Comparison of ENCODE assay signal across 1 cellular context in the genomic region with DNA sequence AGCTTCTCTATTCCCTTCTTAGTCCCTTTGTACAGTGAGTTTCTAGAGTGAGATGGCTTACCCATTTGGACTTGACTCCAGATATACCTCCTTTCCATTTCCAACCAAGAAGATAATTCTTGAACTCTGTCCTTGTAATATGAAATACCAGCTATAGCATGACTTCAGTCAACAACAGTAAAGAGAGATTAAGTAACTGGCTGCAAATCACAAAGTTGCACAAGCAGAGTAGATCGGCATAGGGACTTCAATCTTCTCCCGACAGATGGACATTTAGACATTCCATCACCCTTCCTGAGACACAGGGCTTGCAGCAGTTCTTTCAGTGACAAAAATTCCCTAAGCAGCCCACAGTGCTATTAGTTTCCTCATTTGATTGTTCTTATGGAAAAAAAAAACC.
TF ChIP-seq lines count a peak whose summit lies in the region.

No MANE protein-coding gene starts in this region.

TF ChIP-seq in HepG2, 621 proteins besides CTCF, POLR2A, EP300 and RAD21 (continued from another document):
- TF ChIP-seq, protein P1, sequence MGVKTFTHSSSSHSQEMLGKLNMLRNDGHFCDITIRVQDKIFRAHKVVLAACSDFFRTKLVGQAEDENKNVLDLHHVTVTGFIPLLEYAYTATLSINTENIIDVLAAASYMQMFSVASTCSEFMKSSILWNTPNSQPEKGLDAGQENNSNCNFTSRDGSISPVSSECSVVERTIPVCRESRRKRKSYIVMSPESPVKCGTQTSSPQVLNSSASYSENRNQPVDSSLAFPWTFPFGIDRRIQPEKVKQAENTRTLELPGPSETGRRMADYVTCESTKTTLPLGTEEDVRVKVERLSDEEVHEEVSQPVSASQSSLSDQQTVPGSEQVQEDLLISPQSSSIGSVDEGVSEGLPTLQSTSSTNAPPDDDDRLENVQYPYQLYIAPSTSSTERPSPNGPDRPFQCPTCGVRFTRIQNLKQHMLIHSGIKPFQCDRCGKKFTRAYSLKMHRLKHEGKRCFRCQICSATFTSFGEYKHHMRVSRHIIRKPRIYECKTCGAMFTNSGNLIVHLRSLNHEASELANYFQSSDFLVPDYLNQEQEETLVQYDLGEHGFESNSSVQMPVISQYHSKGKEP (CRISPR knock-in tag; IDR thresholded peaks at IDR 0.05): no peak
- TF ChIP-seq HMGA1 (CRISPR knock-in tag; conservative IDR thresholded peaks at IDR 0.05) (no peak), MED13 (CRISPR knock-in tag; IDR thresholded peaks at IDR 0.05) (no peak), NFIC (IDR thresholded peaks at IDR 0.05; ENCODE audit: low read length) (no peak), ZNF382 (CRISPR knock-in tag; IDR thresholded peaks at IDR 0.05; ENCODE audit: borderline replicate concordance) (no peak), NFE2 (CRISPR knock-in tag; IDR thresholded peaks at IDR 0.05) (no peak), HNF4G (IDR thresholded peaks at IDR 0.05; ENCODE audit: borderline replicate concordance, low read depth, low read length) (no peak), HNF4G (CRISPR knock-in tag; IDR thresholded peaks at IDR 0.05; ENCODE audit: borderline replicate concordance, low read depth) (no peak), SAP130 (CRISPR knock-in tag; IDR thresholded peaks at IDR 0.05; ENCODE audit: low read depth) (0 out of 2 replicates have a peak, but pooled peaks have one; percentile 16), DNMT3B (CRISPR knock-in tag; conservative IDR thresholded peaks at IDR 0.05) (no peak), TMF1 (CRISPR knock-in tag; IDR thresholded peaks at IDR 0.05; ENCODE audit: low read depth) (no peak), FOXC1 (CRISPR knock-in tag; IDR thresholded peaks at IDR 0.05; ENCODE audit: borderline replicate concordance) (no peak), ZNF3 (CRISPR knock-in tag; IDR thresholded peaks at IDR 0.05) (peak; percentile 46; the same call in 1 of the 2 replicates), CEBPB (IDR thresholded peaks at IDR 0.05; ENCODE audit: borderline replicate concordance, low read depth, low read length) (peak; percentile 60; the same call in 1 of the 2 replicates), ZNF136 (CRISPR knock-in tag; IDR thresholded peaks at IDR 0.05; ENCODE audit: low read depth) (no peak), NR2C2 (CRISPR knock-in tag; IDR thresholded peaks at IDR 0.05; ENCODE audit: borderline replicate concordance) (no peak), ZNF337 (CRISPR knock-in tag; IDR thresholded peaks at IDR 0.05; ENCODE audit: borderline replicate concordance, low read depth) (no peak), PHF20 (CRISPR knock-in tag; IDR thresholded peaks at IDR 0.05) (no peak), PAX8 (CRISPR knock-in tag; IDR thresholded peaks at IDR 0.05; ENCODE audit: borderline replicate concordance) (no peak), RXRB (CRISPR knock-in tag; IDR thresholded peaks at IDR 0.05; ENCODE audit: borderline replicate concordance) (no peak), SAFB2 (CRISPR knock-in tag; IDR thresholded peaks at IDR 0.05; ENCODE audit: borderline replicate concordance, low read depth) (no peak), KLF15 (CRISPR knock-in tag; IDR thresholded peaks at IDR 0.05; ENCODE audit: borderline replicate concordance) (no peak), FOXA1 (IDR thresholded peaks at IDR 0.05) (no peak), FOXA1 (CRISPR knock-in tag; IDR thresholded peaks at IDR 0.05) (peak; percentile 76), ZNF614 (CRISPR knock-in tag; IDR thresholded peaks at IDR 0.05; ENCODE audit: borderline replicate concordance) (no peak), ELF1 (CRISPR knock-in tag; IDR thresholded peaks at IDR 0.05) (no peak), THAP11 (CRISPR knock-in tag; IDR thresholded peaks at IDR 0.05) (no peak), SIN3B (IDR thresholded peaks at IDR 0.05; ENCODE audit: low read length) (no peak), CREB1 (IDR thresholded peaks at IDR 0.05) (no peak), CREB1 (CRISPR knock-in tag; IDR thresholded peaks at IDR 0.05) (0 out of 2 replicates have a peak, but pooled peaks have one; percentile 8), RXRA (CRISPR knock-in tag; IDR thresholded peaks at IDR 0.05) (no peak), ARID2 (CRISPR knock-in tag; IDR thresholded peaks at IDR 0.05; ENCODE audit: borderline replicate concordance) (no peak), ZNF335 (CRISPR knock-in tag; IDR thresholded peaks at IDR 0.05) (no peak), TBX2 (CRISPR knock-in tag; IDR thresholded peaks at IDR 0.05; ENCODE audit: borderline replicate concordance) (no peak), EHMT2 (IDR thresholded peaks at IDR 0.05; ENCODE audit: borderline replicate concordance, low read depth, low read length) (no peak)
- TF ChIP-seq, protein P2, sequence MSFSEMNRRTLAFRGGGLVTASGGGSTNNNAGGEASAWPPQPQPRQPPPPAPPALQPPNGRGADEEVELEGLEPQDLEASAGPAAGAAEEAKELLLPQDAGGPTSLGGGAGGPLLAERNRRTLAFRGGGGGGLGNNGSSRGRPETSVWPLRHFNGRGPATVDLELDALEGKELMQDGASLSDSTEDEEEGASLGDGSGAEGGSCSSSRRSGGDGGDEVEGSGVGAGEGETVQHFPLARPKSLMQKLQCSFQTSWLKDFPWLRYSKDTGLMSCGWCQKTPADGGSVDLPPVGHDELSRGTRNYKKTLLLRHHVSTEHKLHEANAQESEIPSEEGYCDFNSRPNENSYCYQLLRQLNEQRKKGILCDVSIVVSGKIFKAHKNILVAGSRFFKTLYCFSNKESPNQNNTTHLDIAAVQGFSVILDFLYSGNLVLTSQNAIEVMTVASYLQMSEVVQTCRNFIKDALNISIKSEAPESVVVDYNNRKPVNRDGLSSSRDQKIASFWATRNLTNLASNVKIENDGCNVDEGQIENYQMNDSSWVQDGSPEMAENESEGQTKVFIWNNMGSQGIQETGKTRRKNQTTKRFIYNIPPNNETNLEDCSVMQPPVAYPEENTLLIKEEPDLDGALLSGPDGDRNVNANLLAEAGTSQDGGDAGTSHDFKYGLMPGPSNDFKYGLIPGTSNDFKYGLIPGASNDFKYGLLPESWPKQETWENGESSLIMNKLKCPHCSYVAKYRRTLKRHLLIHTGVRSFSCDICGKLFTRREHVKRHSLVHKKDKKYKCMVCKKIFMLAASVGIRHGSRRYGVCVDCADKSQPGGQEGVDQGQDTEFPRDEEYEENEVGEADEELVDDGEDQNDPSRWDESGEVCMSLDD (CRISPR knock-in tag; IDR thresholded peaks at IDR 0.05; ENCODE audit: borderline replicate concordance): no peak
- TF ChIP-seq, protein P3, sequence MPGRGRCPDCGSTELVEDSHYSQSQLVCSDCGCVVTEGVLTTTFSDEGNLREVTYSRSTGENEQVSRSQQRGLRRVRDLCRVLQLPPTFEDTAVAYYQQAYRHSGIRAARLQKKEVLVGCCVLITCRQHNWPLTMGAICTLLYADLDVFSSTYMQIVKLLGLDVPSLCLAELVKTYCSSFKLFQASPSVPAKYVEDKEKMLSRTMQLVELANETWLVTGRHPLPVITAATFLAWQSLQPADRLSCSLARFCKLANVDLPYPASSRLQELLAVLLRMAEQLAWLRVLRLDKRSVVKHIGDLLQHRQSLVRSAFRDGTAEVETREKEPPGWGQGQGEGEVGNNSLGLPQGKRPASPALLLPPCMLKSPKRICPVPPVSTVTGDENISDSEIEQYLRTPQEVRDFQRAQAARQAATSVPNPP (CRISPR knock-in tag; IDR thresholded peaks at IDR 0.05): no peak
- TF ChIP-seq, protein P4, sequence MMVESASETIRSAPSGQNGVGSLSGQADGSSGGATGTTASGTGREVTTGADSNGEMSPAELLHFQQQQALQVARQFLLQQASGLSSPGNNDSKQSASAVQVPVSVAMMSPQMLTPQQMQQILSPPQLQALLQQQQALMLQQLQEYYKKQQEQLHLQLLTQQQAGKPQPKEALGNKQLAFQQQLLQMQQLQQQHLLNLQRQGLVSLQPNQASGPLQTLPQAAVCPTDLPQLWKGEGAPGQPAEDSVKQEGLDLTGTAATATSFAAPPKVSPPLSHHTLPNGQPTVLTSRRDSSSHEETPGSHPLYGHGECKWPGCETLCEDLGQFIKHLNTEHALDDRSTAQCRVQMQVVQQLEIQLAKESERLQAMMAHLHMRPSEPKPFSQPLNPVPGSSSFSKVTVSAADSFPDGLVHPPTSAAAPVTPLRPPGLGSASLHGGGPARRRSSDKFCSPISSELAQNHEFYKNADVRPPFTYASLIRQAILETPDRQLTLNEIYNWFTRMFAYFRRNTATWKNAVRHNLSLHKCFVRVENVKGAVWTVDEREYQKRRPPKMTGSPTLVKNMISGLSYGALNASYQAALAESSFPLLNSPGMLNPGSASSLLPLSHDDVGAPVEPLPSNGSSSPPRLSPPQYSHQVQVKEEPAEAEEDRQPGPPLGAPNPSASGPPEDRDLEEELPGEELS (CRISPR knock-in tag; IDR thresholded peaks at IDR 0.05): no peak
- TF ChIP-seq, protein P5, sequence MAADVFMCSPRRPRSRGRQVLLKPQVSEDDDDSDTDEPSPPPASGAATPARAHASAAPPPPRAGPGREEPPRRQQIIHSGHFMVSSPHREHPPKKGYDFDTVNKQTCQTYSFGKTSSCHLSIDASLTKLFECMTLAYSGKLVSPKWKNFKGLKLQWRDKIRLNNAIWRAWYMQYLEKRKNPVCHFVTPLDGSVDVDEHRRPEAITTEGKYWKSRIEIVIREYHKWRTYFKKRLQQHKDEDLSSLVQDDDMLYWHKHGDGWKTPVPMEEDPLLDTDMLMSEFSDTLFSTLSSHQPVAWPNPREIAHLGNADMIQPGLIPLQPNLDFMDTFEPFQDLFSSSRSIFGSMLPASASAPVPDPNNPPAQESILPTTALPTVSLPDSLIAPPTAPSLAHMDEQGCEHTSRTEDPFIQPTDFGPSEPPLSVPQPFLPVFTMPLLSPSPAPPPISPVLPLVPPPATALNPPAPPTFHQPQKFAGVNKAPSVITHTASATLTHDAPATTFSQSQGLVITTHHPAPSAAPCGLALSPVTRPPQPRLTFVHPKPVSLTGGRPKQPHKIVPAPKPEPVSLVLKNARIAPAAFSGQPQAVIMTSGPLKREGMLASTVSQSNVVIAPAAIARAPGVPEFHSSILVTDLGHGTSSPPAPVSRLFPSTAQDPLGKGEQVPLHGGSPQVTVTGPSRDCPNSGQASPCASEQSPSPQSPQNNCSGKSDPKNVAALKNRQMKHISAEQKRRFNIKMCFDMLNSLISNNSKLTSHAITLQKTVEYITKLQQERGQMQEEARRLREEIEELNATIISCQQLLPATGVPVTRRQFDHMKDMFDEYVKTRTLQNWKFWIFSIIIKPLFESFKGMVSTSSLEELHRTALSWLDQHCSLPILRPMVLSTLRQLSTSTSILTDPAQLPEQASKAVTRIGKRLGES (CRISPR knock-in tag; IDR thresholded peaks at IDR 0.05; ENCODE audit: borderline replicate concordance): no peak
- TF ChIP-seq, protein P6, sequence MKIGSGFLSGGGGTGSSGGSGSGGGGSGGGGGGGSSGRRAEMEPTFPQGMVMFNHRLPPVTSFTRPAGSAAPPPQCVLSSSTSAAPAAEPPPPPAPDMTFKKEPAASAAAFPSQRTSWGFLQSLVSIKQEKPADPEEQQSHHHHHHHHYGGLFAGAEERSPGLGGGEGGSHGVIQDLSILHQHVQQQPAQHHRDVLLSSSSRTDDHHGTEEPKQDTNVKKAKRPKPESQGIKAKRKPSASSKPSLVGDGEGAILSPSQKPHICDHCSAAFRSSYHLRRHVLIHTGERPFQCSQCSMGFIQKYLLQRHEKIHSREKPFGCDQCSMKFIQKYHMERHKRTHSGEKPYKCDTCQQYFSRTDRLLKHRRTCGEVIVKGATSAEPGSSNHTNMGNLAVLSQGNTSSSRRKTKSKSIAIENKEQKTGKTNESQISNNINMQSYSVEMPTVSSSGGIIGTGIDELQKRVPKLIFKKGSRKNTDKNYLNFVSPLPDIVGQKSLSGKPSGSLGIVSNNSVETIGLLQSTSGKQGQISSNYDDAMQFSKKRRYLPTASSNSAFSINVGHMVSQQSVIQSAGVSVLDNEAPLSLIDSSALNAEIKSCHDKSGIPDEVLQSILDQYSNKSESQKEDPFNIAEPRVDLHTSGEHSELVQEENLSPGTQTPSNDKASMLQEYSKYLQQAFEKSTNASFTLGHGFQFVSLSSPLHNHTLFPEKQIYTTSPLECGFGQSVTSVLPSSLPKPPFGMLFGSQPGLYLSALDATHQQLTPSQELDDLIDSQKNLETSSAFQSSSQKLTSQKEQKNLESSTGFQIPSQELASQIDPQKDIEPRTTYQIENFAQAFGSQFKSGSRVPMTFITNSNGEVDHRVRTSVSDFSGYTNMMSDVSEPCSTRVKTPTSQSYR (CRISPR knock-in tag; IDR thresholded peaks at IDR 0.05; ENCODE audit: borderline replicate concordance): no peak
- TF ChIP-seq, protein P7, sequence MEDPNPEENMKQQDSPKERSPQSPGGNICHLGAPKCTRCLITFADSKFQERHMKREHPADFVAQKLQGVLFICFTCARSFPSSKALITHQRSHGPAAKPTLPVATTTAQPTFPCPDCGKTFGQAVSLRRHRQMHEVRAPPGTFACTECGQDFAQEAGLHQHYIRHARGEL (CRISPR knock-in tag; IDR thresholded peaks at IDR 0.05): no peak
- TF ChIP-seq, protein P8, sequence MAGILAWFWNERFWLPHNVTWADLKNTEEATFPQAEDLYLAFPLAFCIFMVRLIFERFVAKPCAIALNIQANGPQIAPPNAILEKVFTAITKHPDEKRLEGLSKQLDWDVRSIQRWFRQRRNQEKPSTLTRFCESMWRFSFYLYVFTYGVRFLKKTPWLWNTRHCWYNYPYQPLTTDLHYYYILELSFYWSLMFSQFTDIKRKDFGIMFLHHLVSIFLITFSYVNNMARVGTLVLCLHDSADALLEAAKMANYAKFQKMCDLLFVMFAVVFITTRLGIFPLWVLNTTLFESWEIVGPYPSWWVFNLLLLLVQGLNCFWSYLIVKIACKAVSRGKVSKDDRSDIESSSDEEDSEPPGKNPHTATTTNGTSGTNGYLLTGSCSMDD (CRISPR knock-in tag; IDR thresholded peaks at IDR 0.05): no peak
- TF ChIP-seq, protein P9, sequence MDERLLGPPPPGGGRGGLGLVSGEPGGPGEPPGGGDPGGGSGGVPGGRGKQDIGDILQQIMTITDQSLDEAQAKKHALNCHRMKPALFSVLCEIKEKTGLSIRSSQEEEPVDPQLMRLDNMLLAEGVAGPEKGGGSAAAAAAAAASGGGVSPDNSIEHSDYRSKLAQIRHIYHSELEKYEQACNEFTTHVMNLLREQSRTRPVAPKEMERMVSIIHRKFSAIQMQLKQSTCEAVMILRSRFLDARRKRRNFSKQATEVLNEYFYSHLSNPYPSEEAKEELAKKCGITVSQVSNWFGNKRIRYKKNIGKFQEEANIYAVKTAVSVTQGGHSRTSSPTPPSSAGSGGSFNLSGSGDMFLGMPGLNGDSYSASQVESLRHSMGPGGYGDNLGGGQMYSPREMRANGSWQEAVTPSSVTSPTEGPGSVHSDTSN (CRISPR knock-in tag; IDR thresholded peaks at IDR 0.05): no peak
